ENCODE assay signal across 9 cellular contexts in genomic region chr17:35743911-35744328, GRCh38. TPM values are rescaled to one million over a fixed set of nuclear protein-coding genes. Genes with fewer than 3 reads are reported as not detected.
A peak's percentile ranks its signal among the peaks of the same experiment; 100 is the strongest.
DNase-seq lines count a peak whose midpoint lies in the region; TF ChIP-seq lines count a peak whose summit lies in the region.
"Had no signal": no experiment of that assay in that cellular context is flagged by ENCODE, and none has a peak within 500 bp of the region (broad histone marks: within the 10 kb centered on the region; RNA-seq: fewer than 3 reads in every experiment).

No MANE protein-coding gene starts in this region.

- H3K27ac ChIP-seq in sigmoid colon, result no peak overlapping the region

- peaks cover 0 to 8% (median 7%) of the 10 kb centered on the region in 4 donors for H3K4me1 ChIP-seq in sigmoid colon

- no peak overlapping the region for H3K27ac Mint-ChIP-seq in activated CD4-positive, alpha-beta T cell treated with anti-CD3 and anti-CD28 coated beads, Interleukin-2, amount 10 ng/mL, durations not matched to agents 7 days and 5 days

- TF ChIP-seq EP300 in sigmoid colon (IDR thresholded peaks at IDR 0.05), result no peak

- 36 to 41% methylated on average over 2 of the region's 2 CpGs for WGBS in sigmoid colon, 2 donors

- no peak for TF ChIP-seq POLR2A in sigmoid colon (IDR thresholded peaks at IDR 0.05)

- POLR2A ChIA-PET in activated CD4-positive, alpha-beta T cell treated with anti-CD3 and anti-CD28 coated beads, Interleukin-2, amount 10 ng/mL, durations not matched to agents 7 days and 5 days (lab: Charles Lee), result no interaction called here

- peaks cover 43% of the 10 kb centered on the region for H3K27me3 Mint-ChIP-seq in activated CD4-positive, alpha-beta T cell treated with anti-CD3 and anti-CD28 coated beads, Interleukin-2, amount 10 ng/mL, durations not matched to agents 7 days and 5 days

- intact Hi-C loops in sigmoid colon (cut with DNase I), result loop anchor here (10.0 kb wide), 3 partner anchors 79 to 579 kb away; partner anchors contain the start of gene SLFN12L

- peak; percentile 23 for DNase-seq in activated CD4-positive, alpha-beta T cell treated with anti-CD3 and anti-CD28 coated beads, Interleukin-2, amount 10 ng/mL, durations not matched to agents 7 days and 5 days
- DNase-seq in activated CD4-positive, alpha-beta T cell treated with anti-CD3 and anti-CD28 coated beads for 1 hour, result no peak
- DNase-seq in NOMO-1 treated with dmso at 0.1 percent for 144 hours (lab: John Stamatoyannopoulos, UW; ENCODE audit: unreplicated experiment), result peak; percentile 18
- peak; percentile 60 for DNase-seq in dermis blood vessel endothelial cell
- DNase-seq in sigmoid colon, result peak; percentile 39
- no peak for DNase-seq in NCI-H82 (lab: John Stamatoyannopoulos, UW)
- DNase-seq in activated CD8-positive, alpha-beta memory T cell treated with anti-CD3 and anti-CD28 coated beads, Interleukin-2, amount 50 U/mL, for 4 hours, result no peak
- no peak for DNase-seq in NCI-H524 treated with DMSO at 0.1 percent for 48 hours (lab: John Stamatoyannopoulos, UW)
- DNase-seq: aorta had no signal

- peaks cover 5% of the 10 kb centered on the region for H3K4me1 Mint-ChIP-seq in activated CD4-positive, alpha-beta T cell treated with anti-CD3 and anti-CD28 coated beads, Interleukin-2, amount 10 ng/mL, durations not matched to agents 7 days and 5 days

- no peaks in the 10 kb centered on the region for H3K36me3 Mint-ChIP-seq in activated CD4-positive, alpha-beta T cell treated with anti-CD3 and anti-CD28 coated beads, Interleukin-2, amount 10 ng/mL, durations not matched to agents 7 days and 5 days (ENCODE audit: low read depth)

- CTCF ChIA-PET in activated CD4-positive, alpha-beta T cell treated with anti-CD3 and anti-CD28 coated beads, Interleukin-2, amount 10 ng/mL, durations not matched to agents 7 days and 5 days (lab: Charles Lee), result interaction anchor here (0.9 kb wide), 1 partner anchor 366 kb away, joined by 3 read pairs; no protein-coding TSS in a partner anchor

- no peaks in the 10 kb centered on the region for H3K9me3 Mint-ChIP-seq in activated CD4-positive, alpha-beta T cell treated with anti-CD3 and anti-CD28 coated beads, Interleukin-2, amount 10 ng/mL, durations not matched to agents 7 days and 5 days

- H3K4me3 ChIP-seq in sigmoid colon, result no peak overlapping the region

- no peak overlapping the region for H3K4me3 Mint-ChIP-seq in activated CD4-positive, alpha-beta T cell treated with anti-CD3 and anti-CD28 coated beads, Interleukin-2, amount 10 ng/mL, durations not matched to agents 7 days and 5 days

- H3K36me3 ChIP-seq in sigmoid colon, result no peaks in the 10 kb centered on the region

- peaks cover 24 to 78% (median 46%) of the 10 kb centered on the region in 3 donors for H3K27me3 ChIP-seq in sigmoid colon

- H3K9me3 ChIP-seq in sigmoid colon, result no peaks in the 10 kb centered on the region

- TF ChIP-seq CTCF in sigmoid colon (IDR thresholded peaks at IDR 0.05), result no peak

RNA-seq across cellular contexts. Expression of gene GAS2L2, which starts 9.1 kb away (rescaled TPM):
- total RNA-seq in activated CD4-positive, alpha-beta T cell treated with anti-CD3 and anti-CD28 coated beads, Interleukin-2, amount 10 ng/mL, durations not matched to agents 7 days and 5 days, result not detected
- total RNA-seq in dermis blood vessel endothelial cell, result 0.05 and 0.17 TPM in 2 replicates
- not detected for total RNA-seq in sigmoid colon
- under 1 TPM in 1 of 3 donors, not detected in 2; 0.06 TPM for polyA plus RNA-seq in sigmoid colon
- total RNA-seq: aorta had no signal

RNA-seq across cellular contexts. Expression of gene RASL10B, which starts 12.5 kb away (rescaled TPM):
- under 1 TPM; 0.15 to 0.37 TPM for total RNA-seq in activated CD4-positive, alpha-beta T cell treated with anti-CD3 and anti-CD28 coated beads, Interleukin-2, amount 10 ng/mL, durations not matched to agents 7 days and 5 days
- total RNA-seq in dermis blood vessel endothelial cell, result under 0.01 and 0.09 TPM in 2 replicates
- total RNA-seq in sigmoid colon, result 1 to 10 TPM; 3.6 to 5.5 (median 3.8) TPM
- 1 to 10 TPM in 1 of 3 donors, under 1 TPM in 1, not detected in 1; 0.60 to 1.8 TPM for polyA plus RNA-seq in sigmoid colon

RNA-seq across cellular contexts. Expression of gene C17orf50, which starts 16.8 kb away (rescaled TPM):
- total RNA-seq in activated CD4-positive, alpha-beta T cell treated with anti-CD3 and anti-CD28 coated beads, Interleukin-2, amount 10 ng/mL, durations not matched to agents 7 days and 5 days, result not detected
- total RNA-seq in dermis blood vessel endothelial cell, result not detected in 2 replicates
- total RNA-seq in sigmoid colon, result not detected
- polyA plus RNA-seq in sigmoid colon, result under 1 TPM in 1 of 3 donors, not detected in 2; 0.07 TPM
- total RNA-seq: aorta had no signal
- polyA plus RNA-seq: aorta had no signal

RNA-seq across cellular contexts. Expression of gene MMP28, which starts 51.5 kb away (rescaled TPM):
- not detected for total RNA-seq in activated CD4-positive, alpha-beta T cell treated with anti-CD3 and anti-CD28 coated beads, Interleukin-2, amount 10 ng/mL, durations not matched to agents 7 days and 5 days
- total RNA-seq in dermis blood vessel endothelial cell (14.1 and 38.1 TPM in 2 replicates), sigmoid colon (10 to 100 TPM; 15.8 to 60.8 (median 40.5) TPM)
- polyA plus RNA-seq in sigmoid colon, result 10 to 100 TPM; 24.0 to 52.9 (median 30.3) TPM

Comparison
In these comparisons a context has a peak if more than half of its experiments do, and no peak if none do; other contexts are left out.
1. DNase-seq: peak in activated CD4-positive, alpha-beta T cell treated with anti-CD3 and anti-CD28 coated beads, Interleukin-2, amount 10 ng/mL, durations not matched to agents 7 days and 5 days (single experiment), NOMO-1 treated with dmso at 0.1 percent for 144 hours (single experiment), dermis blood vessel endothelial cell (single experiment) and sigmoid colon (single experiment); none in activated CD4-positive, alpha-beta T cell treated with anti-CD3 and anti-CD28 coated beads for 1 hour (single experiment), NCI-H82 (single experiment), activated CD8-positive, alpha-beta memory T cell treated with anti-CD3 and anti-CD28 coated beads, Interleukin-2, amount 50 U/mL, for 4 hours (single experiment) and NCI-H524 treated with DMSO at 0.1 percent for 48 hours (single experiment).